Comparison of ENCODE assay signal across 2 cellular contexts in the genomic region with DNA sequence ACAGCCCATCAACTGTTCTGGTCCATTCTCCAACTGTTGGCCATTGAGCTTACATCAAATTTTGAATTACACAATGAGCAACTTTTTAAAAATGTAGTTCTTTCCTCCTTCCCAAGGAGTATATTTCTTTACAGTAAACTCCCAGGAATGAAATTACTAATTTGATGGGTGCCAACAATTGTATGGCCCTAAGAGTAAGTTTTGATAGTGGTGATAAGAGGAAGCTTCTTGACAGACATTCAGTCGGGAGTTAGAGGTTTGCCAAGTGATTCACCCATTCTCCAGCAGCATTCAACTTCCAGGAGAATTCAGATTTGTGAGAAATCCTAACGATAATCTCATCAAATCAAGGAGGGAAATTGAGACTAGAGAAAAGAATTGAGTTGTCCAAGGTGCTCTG.
TF ChIP-seq lines count a peak whose summit lies in the region.

No MANE protein-coding gene starts in this region.

TF ChIP-seq in SK-N-SH, 30 proteins besides CTCF, POLR2A, EP300 and RAD21 (continued from another document):
- no peak for TF ChIP-seq MXI1 (IDR thresholded peaks at IDR 0.05; ENCODE audit: low read depth, low read length)

TF ChIP-seq in SK-N-SH treated with all-trans-retinoic acid at 6 μM for 48 hours, 23 proteins besides CTCF, POLR2A, EP300 and RAD21 (continued from another document):
- TF ChIP-seq TSHZ2 (CRISPR knock-in tag; IDR thresholded peaks at IDR 0.05) (no peak), ZNF8 (CRISPR knock-in tag; IDR thresholded peaks at IDR 0.05) (no peak), ZNF70 (CRISPR knock-in tag; IDR thresholded peaks at IDR 0.05) (no peak), SNAI2 (CRISPR knock-in tag; IDR thresholded peaks at IDR 0.05) (no peak), CREB5 (CRISPR knock-in tag; IDR thresholded peaks at IDR 0.05; ENCODE audit: low read depth) (no peak)
TF ChIP-seq in SK-N-SH treated with all-trans-retinoic acid at 6 μM for 48 hours: peak in this region for 0.
